In the genomic region with DNA sequence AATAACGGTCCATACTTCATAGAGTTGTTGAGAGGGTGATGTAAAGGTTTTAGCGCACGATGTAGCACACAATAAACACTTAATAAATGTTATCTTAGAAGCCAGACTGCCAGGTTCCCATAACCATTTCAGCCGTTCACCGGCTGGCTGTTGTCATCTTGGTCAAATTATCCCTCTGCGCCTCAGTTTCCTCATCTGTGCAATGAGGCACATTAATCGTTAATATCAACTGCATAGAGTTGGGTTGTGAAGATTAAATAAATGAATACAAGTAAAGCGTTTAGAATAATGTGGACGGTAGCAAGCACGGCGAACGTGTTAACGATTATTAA, we compare ENCODE assay signal across 8 cellular contexts. TPM values are rescaled to one million over a fixed set of nuclear protein-coding genes. Genes with fewer than 3 reads are reported as not detected.
DNase-seq lines count a peak whose midpoint lies in the region; FAIRE-seq and TF ChIP-seq lines count a peak whose summit lies in the region.

No MANE protein-coding gene starts in this region.

- peaks cover 23 to 35% of the 10 kb centered on the region in 2 donors for H3K36me3 Mint-ChIP-seq in CD4-positive, alpha-beta memory T cell
- H3K36me3 Mint-ChIP-seq in endothelial cell (ENCODE audit: low read depth, unreplicated experiment) = peaks cover 7% of the 10 kb centered on the region
- H3K36me3 Mint-ChIP-seq in osteocyte (ENCODE audit: unreplicated experiment) = peaks cover 8% of the 10 kb centered on the region

- H4K20me1 ChIP-seq in OCI-LY1 (ENCODE audit: insufficient read depth, low read length) = no peaks in the 10 kb centered on the region

- peak overlapping the region; percentile 93 for H3K9ac ChIP-seq in OCI-LY1 (ENCODE audit: low read length)

- H3K9me2 ChIP-seq in OCI-LY1 (ENCODE audit: low read depth, low read length) = no peaks in the 10 kb centered on the region

- no peaks in the 10 kb centered on the region for H3K36me3 ChIP-seq in CD4-positive, alpha-beta memory T cell (ENCODE audit: insufficient read depth, low read length)
- H3K36me3 ChIP-seq in OCI-LY1 (ENCODE audit: insufficient read depth, low read length) = peaks cover 15% of the 10 kb centered on the region; the same call in 1 of the 2 replicates

- POLR2A ChIA-PET in CD4-positive, alpha-beta memory T cell (lab: Charles Lee; ENCODE audit: partially characterized antibody) = interaction anchor here (1.5 to 1.9 kb wide), 3 partner anchors 9 to 349 kb away, joined by 3 to 5 read pairs (median 4); a partner anchor contains a TSS

- H3K4me3 ChIP-seq in CD4-positive, alpha-beta memory T cell (ENCODE audit: low read length in 2 of 2) = peak overlapping the region; percentile 64 to 99
- H3K4me3 ChIP-seq in OCI-LY1 (ENCODE audit: low read depth, low read length, poor library complexity, severe bottlenecking) = peak overlapping the region; percentile 97

- H3K9me3 Mint-ChIP-seq in CD4-positive, alpha-beta memory T cell = peaks cover 0 to 2% (median 0%) of the 10 kb centered on the region in 8 donors
- H3K9me3 Mint-ChIP-seq in endothelial cell (ENCODE audit: unreplicated experiment) = no peaks in the 10 kb centered on the region
- H3K9me3 Mint-ChIP-seq in osteocyte (ENCODE audit: unreplicated experiment) = no peaks in the 10 kb centered on the region

- peaks cover 44 to 65% (median 52%) of the 10 kb centered on the region in 4 donors for H3K4me1 Mint-ChIP-seq in CD4-positive, alpha-beta memory T cell
- H3K4me1 Mint-ChIP-seq in endothelial cell (ENCODE audit: unreplicated experiment) (peaks cover 42% of the 10 kb centered on the region), osteocyte (ENCODE audit: unreplicated experiment) (peaks cover 58% of the 10 kb centered on the region)

- no peaks in the 10 kb centered on the region for H3K9me3 ChIP-seq in CD4-positive, alpha-beta memory T cell (ENCODE audit: control insufficient read depth in 1 of 2, low read length in 2 of 2)
- H3K9me3 ChIP-seq in OCI-LY1 (ENCODE audit: low read length) = no peaks in the 10 kb centered on the region

- CTCF ChIA-PET in CD4-positive, alpha-beta memory T cell (lab: Charles Lee; ENCODE audit: partially characterized antibody) = interaction anchor here (1.0 kb wide), 1 partner anchor 10 kb away, joined by 5 read pairs; no protein-coding TSS in a partner anchor

- no peak for TF ChIP-seq CTCF in OCI-LY1 (IDR thresholded peaks at IDR 0.05; ENCODE audit: low read length)
- no peak for TF ChIP-seq CTCF in endothelial cell (IDR thresholded peaks at IDR 0.05; ENCODE audit: unreplicated experiment)
- TF ChIP-seq CTCF in osteocyte (IDR thresholded peaks at IDR 0.05) = no peak
- no peak for TF ChIP-seq CTCF in D721Med (IDR thresholded peaks at IDR 0.05; ENCODE audit: insufficient read depth, missing control alignments)

- peak overlapping the region; percentile 40; the same call in 1 of the 2 replicates for H2AFZ ChIP-seq in OCI-LY1 (ENCODE audit: low read length)

- intact Hi-C loops in CD4-positive, alpha-beta memory T cell (cut with micrococcal nuclease) = loop anchor here (1.0 kb wide), 4 partner anchors 108 to 285 kb away; a partner anchor contains a TSS

- H3K27ac Mint-ChIP-seq in CD4-positive, alpha-beta memory T cell = peak overlapping the region; percentile 91 to 97 (median 95)
- H3K27ac Mint-ChIP-seq in endothelial cell (ENCODE audit: unreplicated experiment) (peak overlapping the region; percentile 52), osteocyte (ENCODE audit: unreplicated experiment) (peak overlapping the region; percentile 78)

- peak overlapping the region; percentile 96 for H3K4me2 ChIP-seq in OCI-LY1 (ENCODE audit: low read length)

- no peak for DNase-seq in CD4-positive, alpha-beta memory T cell
- no peak for DNase-seq in endothelial cell (ENCODE audit: low spot score)
- DNase-seq in osteocyte (ENCODE audit: extremely low spot score, unreplicated experiment) = no peak
- no peak for DNase-seq in T1000 (lab: John Stamatoyannopoulos, UW)
- DNase-seq in D721Med (ENCODE audit: insufficient read length, low spot score) = no peak
- no peak for DNase-seq in NCI-H2081 treated with DMSO at 0.1 percent for 48 hours (lab: John Stamatoyannopoulos, UW)
- no peak for DNase-seq in NAMALWA (ENCODE audit: low spot score)

- H3K4me3 Mint-ChIP-seq in CD4-positive, alpha-beta memory T cell = peak overlapping the region; percentile 91 to 97 (median 95)
- H3K4me3 Mint-ChIP-seq in endothelial cell (ENCODE audit: unreplicated experiment) (peak overlapping the region; percentile 95), osteocyte (ENCODE audit: unreplicated experiment) (peak overlapping the region; percentile 93)

- no peak for FAIRE-seq in D721Med (lab: Jason Lieb, UNC)

- peaks cover 49% of the 10 kb centered on the region for H3K4me1 ChIP-seq in CD4-positive, alpha-beta memory T cell (ENCODE audit: insufficient read depth, low read length)
- peaks cover 66% of the 10 kb centered on the region for H3K4me1 ChIP-seq in OCI-LY1 (ENCODE audit: insufficient read depth, low read length, severe bottlenecking)

- H3K27ac ChIP-seq in CD4-positive, alpha-beta memory T cell (ENCODE audit: low read depth, low read length) = peak overlapping the region; percentile 78
- H3K27ac ChIP-seq in OCI-LY1 (ENCODE audit: low read depth, low read length, poor library complexity, severe bottlenecking) = peak overlapping the region; percentile 18

- H3K27me3 Mint-ChIP-seq in CD4-positive, alpha-beta memory T cell = no peaks in the 10 kb centered on the region
- peaks cover 1% of the 10 kb centered on the region for H3K27me3 Mint-ChIP-seq in endothelial cell (ENCODE audit: unreplicated experiment)
- no peaks in the 10 kb centered on the region for H3K27me3 Mint-ChIP-seq in osteocyte (ENCODE audit: unreplicated experiment)

- H3F3A ChIP-seq in OCI-LY1 (ENCODE audit: insufficient read depth, low read length) = no peaks in the 10 kb centered on the region

- peaks cover 37% of the 10 kb centered on the region for H3K79me2 ChIP-seq in OCI-LY1 (ENCODE audit: insufficient read depth, low read length)

- no peaks in the 10 kb centered on the region for H3K27me3 ChIP-seq in CD4-positive, alpha-beta memory T cell (ENCODE audit: insufficient read depth, low read length)
- H3K27me3 ChIP-seq in OCI-LY1 (ENCODE audit: insufficient read depth, low read length) = no peaks in the 10 kb centered on the region

RNA-seq across cellular contexts. Expression of a gene that starts 0.4 kb away (rescaled TPM):
- 100 to 1,000 TPM; 118 to 123 TPM for total RNA-seq in CD4-positive, alpha-beta memory T cell
- polyA plus RNA-seq in CD4-positive, alpha-beta memory T cell = 100 to 1,000 TPM; 134 to 189 TPM
- 91.7 TPM for total RNA-seq in endothelial cell (ENCODE audit: unreplicated experiment)
- total RNA-seq in osteocyte = 129 and 144 TPM in 2 replicates
